Comparison of ENCODE assay signal across 27 cellular contexts in genomic region chr3:26308454-26308853, GRCh38.
"Had no signal": no experiment of that assay in that cellular context is flagged by ENCODE, and none has a peak within 500 bp of the region (broad histone marks: within the 10 kb centered on the region; RNA-seq: fewer than 3 reads in every experiment).

No MANE protein-coding gene starts in this region.

- H3K27me3 Mint-ChIP-seq: activated CD8-positive, alpha-beta T cell treated with anti-CD3 and anti-CD28 coated beads for 36 hours; activated naive CD4-positive, alpha-beta T cell treated with anti-CD3 and anti-CD28 coated beads, Interleukin-2, amount 10 ng/mL, durations not matched to agents 7 days and 5 days; activated naive CD8-positive, alpha-beta T cell treated with anti-CD3 and anti-CD28 coated beads for 36 hours had no signal

- ATAC-seq: activated CD4-positive, CD25-positive, alpha-beta regulatory T cell treated with anti-CD3 and anti-CD28 coated beads, Interleukin-2, amount 50 U/mL, for 24 hours; activated CD8-positive, alpha-beta T cell treated with anti-CD3 and anti-CD28 coated beads for 36 hours; activated T-cell treated with anti-CD3 and anti-CD28 coated beads, Interleukin-2, amount 50 U/mL, for 72 hours had no signal

- H3K36me3 ChIP-seq: brain microvascular endothelial cell, cardiac muscle cell, WERI-Rb-1 had no signal

- H3K36me3 Mint-ChIP-seq: activated naive CD4-positive, alpha-beta T cell treated with anti-CD3 and anti-CD28 coated beads, Interleukin-2, amount 10 ng/mL, durations not matched to agents 7 days and 5 days; activated naive CD8-positive, alpha-beta T cell treated with anti-CD3 and anti-CD28 coated beads for 36 hours had no signal

- H3K27ac ChIP-seq: brain microvascular endothelial cell, cardiac muscle cell, PC-9, WERI-Rb-1 had no signal

- H3K4me3 ChIP-seq: cardiac muscle cell, PC-9 had no signal

- H3K4me3 Mint-ChIP-seq: activated CD8-positive, alpha-beta T cell treated with anti-CD3 and anti-CD28 coated beads for 36 hours; activated naive CD4-positive, alpha-beta T cell treated with anti-CD3 and anti-CD28 coated beads, Interleukin-2, amount 10 ng/mL, durations not matched to agents 7 days and 5 days; activated naive CD8-positive, alpha-beta T cell treated with anti-CD3 and anti-CD28 coated beads for 36 hours; activated T-cell treated with anti-CD3 and anti-CD28 coated beads, Interleukin-2, amount 50 U/mL, for 72 hours had no signal

- DNase-seq: activated CD4-positive, alpha-beta T cell treated with anti-CD3 and anti-CD28 coated beads for 4 hours; activated CD8-positive, alpha-beta memory T cell treated with anti-CD3 and anti-CD28 coated beads, Interleukin-2, amount 50 U/mL, for 4 hours; activated CD8-positive, alpha-beta T cell treated with anti-CD3 and anti-CD28 coated beads for 36 hours; activated gamma-delta T cell treated with Interleukin-2 at 50 U/mL for 16 hours; activated naive CD4-positive, alpha-beta T cell treated with anti-CD3 and anti-CD28 coated beads, Interleukin-2, amount 10 ng/mL, durations not matched to agents 7 days and 5 days; activated naive CD8-positive, alpha-beta T cell treated with anti-CD3 and anti-CD28 coated beads for 36 hours; activated T-cell treated with anti-CD3 and anti-CD28 coated beads, Interleukin-2, amount 50 U/mL, for 72 hours; brain microvascular endothelial cell; IMR-90; Kasumi-1; KBM-7; NCI-H1092; NCI-H1417 treated with DMSO at 0.1 percent for 48 hours; NCI-H1694; NCI-H2029; NCI-H2107; NCI-H510A treated with DMSO at 0.1 percent for 48 hours; NCI-H69; NK-92 treated with Interleukin-12 subunit alpha and Interleukin-12 subunit beta, amount 100 ng/mL, for 24 hours; PC-9; SIG-M5; T-helper 2 cell; T1000; WERI-Rb-1 had no signal

- H3K27me3 ChIP-seq: brain microvascular endothelial cell, cardiac muscle cell had no signal

- H3K27ac Mint-ChIP-seq: activated CD8-positive, alpha-beta T cell treated with anti-CD3 and anti-CD28 coated beads for 36 hours; activated naive CD4-positive, alpha-beta T cell treated with anti-CD3 and anti-CD28 coated beads, Interleukin-2, amount 10 ng/mL, durations not matched to agents 7 days and 5 days; activated naive CD8-positive, alpha-beta T cell treated with anti-CD3 and anti-CD28 coated beads for 36 hours; activated T-cell treated with anti-CD3 and anti-CD28 coated beads, Interleukin-2, amount 50 U/mL, for 72 hours; activated T-helper 2 cell treated with anti-CD3 and anti-CD28 coated beads, Interferon-gamma antibody, Interleukin-2, Interleukin-4, amounts not matched to agents 10 μg/mL and 5 μg/mL and 100 μg/mL, durations not matched to agents 14 hours and 24 hours and 36 hours had no signal

- H3K4me1 Mint-ChIP-seq: activated naive CD4-positive, alpha-beta T cell treated with anti-CD3 and anti-CD28 coated beads, Interleukin-2, amount 10 ng/mL, durations not matched to agents 7 days and 5 days; activated naive CD8-positive, alpha-beta T cell treated with anti-CD3 and anti-CD28 coated beads for 36 hours had no signal
